Comparison of ENCODE assay signal across 25 cellular contexts in genomic region chr11:77561257-77561656, GRCh38.
"Had no signal": no experiment of that assay in that cellular context is flagged by ENCODE, and none has a peak within 500 bp of the region (broad histone marks: within the 10 kb centered on the region; RNA-seq: fewer than 3 reads in every experiment).

No MANE protein-coding gene starts in this region.

- H3K4me3 ChIP-seq: colonic mucosa, heart left ventricle, lung, stomach, suprapubic skin, tibial nerve had no signal

- H3K4me3 Mint-ChIP-seq: activated naive CD8-positive, alpha-beta T cell; activated T-cell treated with anti-CD3 and anti-CD28 coated beads, Interleukin-2, amount 50 U/mL, for 4 hours; endodermal cell; nephron; stimulated activated effector memory CD8-positive, alpha-beta T cell treated with anti-CD3 and anti-CD28 coated beads, Interleukin-12 subunit alpha, Interleukin-12 subunit beta, amount 100 ng/mL, for 72 hours; T-cell; T-helper 2 cell treated with Interferon-gamma antibody and Interleukin-4, amounts not matched to agents 5 μg/mL and 100 μg/mL, for 36 hours had no signal

- H2AFZ ChIP-seq: parathyroid adenoma had no signal

- H3K4me1 ChIP-seq: colonic mucosa, heart left ventricle, parathyroid adenoma, stomach, suprapubic skin, tibial nerve had no signal

- H3K9me3 Mint-ChIP-seq: T-helper 2 cell treated with Interferon-gamma antibody and Interleukin-4, amounts not matched to agents 5 μg/mL and 100 μg/mL, for 36 hours had no signal

- H3K9me3 ChIP-seq: colonic mucosa, stomach, suprapubic skin had no signal

- H3K36me3 ChIP-seq: colonic mucosa, heart left ventricle, stomach, suprapubic skin, tibial nerve had no signal

- H3K4me1 Mint-ChIP-seq: nephron; stimulated activated effector memory CD8-positive, alpha-beta T cell treated with anti-CD3 and anti-CD28 coated beads, Interleukin-12 subunit alpha, Interleukin-12 subunit beta, amount 100 ng/mL, for 72 hours; T-cell had no signal

- FAIRE-seq: bronchial epithelial cell, kidney had no signal

- H3K9ac ChIP-seq: parathyroid adenoma had no signal

- DNase-seq: activated CD8-positive, alpha-beta memory T cell treated with anti-CD3 and anti-CD28 coated beads for 24 hours; activated CD8-positive, alpha-beta memory T cell treated with anti-CD3 and anti-CD28 coated beads, Interleukin-2, amount 50 U/mL, for 4 hours; activated naive CD4-positive, alpha-beta T cell; activated T-cell treated with anti-CD3 and anti-CD28 coated beads, Interleukin-2, amount 50 U/mL, for 4 hours; colonic mucosa; endodermal cell; heart left ventricle; kidney; midbrain; right cardiac atrium; stimulated activated CD4-positive, alpha-beta T cell treated with anti-CD3 and anti-CD28 coated beads, Interleukin-2, amount 100 ng/mL, for 24 hours; stomach; T-cell had no signal

- H3K36me3 Mint-ChIP-seq: activated naive CD8-positive, alpha-beta T cell; stimulated activated effector memory CD8-positive, alpha-beta T cell treated with anti-CD3 and anti-CD28 coated beads, Interleukin-12 subunit alpha, Interleukin-12 subunit beta, amount 100 ng/mL, for 72 hours; T-cell had no signal

- H3K27me3 ChIP-seq: colonic mucosa, heart left ventricle, stomach, suprapubic skin, tibial nerve had no signal

- ATAC-seq: activated T-cell treated with anti-CD3 and anti-CD28 coated beads, Interleukin-2, amount 50 U/mL, for 4 hours; heart left ventricle; left lobe of liver; right cardiac atrium; T-cell had no signal

- H3K27ac ChIP-seq: colonic mucosa, heart left ventricle, parathyroid adenoma, stomach, suprapubic skin, tibial nerve, VCaP had no signal

- H3K27ac Mint-ChIP-seq: activated naive CD8-positive, alpha-beta T cell; activated T-helper 2 cell treated with anti-CD3 and anti-CD28 coated beads, Interferon-gamma antibody, Interleukin-2, Interleukin-4, amounts not matched to agents 10 μg/mL and 5 μg/mL and 100 μg/mL, durations not matched to agents 14 hours and 24 hours and 36 hours; endodermal cell; nephron; stimulated activated effector memory CD8-positive, alpha-beta T cell treated with anti-CD3 and anti-CD28 coated beads, Interleukin-12 subunit alpha, Interleukin-12 subunit beta, amount 100 ng/mL, for 72 hours; T-cell; T-helper 2 cell treated with Interferon-gamma antibody and Interleukin-4, amounts not matched to agents 5 μg/mL and 100 μg/mL, for 36 hours had no signal
